In the genomic region with DNA sequence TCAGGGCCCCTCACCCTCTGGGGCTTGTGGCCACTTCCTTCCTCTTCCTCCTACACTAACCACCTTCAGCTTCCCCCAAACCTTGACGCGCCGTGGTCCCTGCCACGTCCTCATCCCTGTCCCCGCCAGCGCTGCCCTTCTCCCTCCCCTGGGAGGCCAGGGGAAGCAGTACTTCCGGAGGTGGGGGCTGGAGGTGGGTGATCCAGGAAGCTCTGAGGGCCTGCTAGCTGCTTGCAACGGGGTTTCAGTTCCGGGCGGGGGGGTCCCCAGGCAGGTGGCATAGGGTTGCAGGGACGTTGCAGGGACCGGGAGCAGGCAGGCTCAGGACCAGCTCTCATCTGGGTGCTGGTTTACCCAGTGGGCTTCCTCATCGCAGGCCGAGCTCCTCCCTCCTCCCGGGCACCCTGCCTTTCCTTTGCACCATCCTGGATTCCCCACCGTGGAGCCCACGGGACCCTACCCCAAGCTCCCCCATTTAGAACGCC, we compare ENCODE assay signal across 8 cellular contexts.
DNase-seq lines count a peak whose midpoint lies in the region; ATAC-seq and TF ChIP-seq lines count a peak whose summit lies in the region.

No MANE protein-coding gene starts in this region.

- peak overlapping the region; percentile 84 for H3K27ac Mint-ChIP-seq in activated naive CD4-positive, alpha-beta T cell treated with anti-CD3 and anti-CD28 coated beads for 36 hours

- no peaks in the 10 kb centered on the region for H3K27me3 Mint-ChIP-seq in activated naive CD4-positive, alpha-beta T cell treated with anti-CD3 and anti-CD28 coated beads for 36 hours (ENCODE audit: low read depth)

- peak; percentile 61 for TF ChIP-seq POLR2A in GM18505 (IDR thresholded peaks at IDR 0.05; ENCODE audit: borderline replicate concordance, extremely low read depth, insufficient read depth, insufficient read length)

- H3K36me3 Mint-ChIP-seq in activated naive CD4-positive, alpha-beta T cell treated with anti-CD3 and anti-CD28 coated beads for 36 hours (ENCODE audit: low read depth), result no peaks in the 10 kb centered on the region

- ATAC-seq in GM18505 (IDR thresholded peaks at IDR 0.05; ENCODE audit: unreplicated experiment), result no peak
- ATAC-seq in HG02642 (IDR thresholded peaks at IDR 0.05; ENCODE audit: poor library complexity, unreplicated experiment), result no peak
- no peak for ATAC-seq in HG03159 (IDR thresholded peaks at IDR 0.05; ENCODE audit: unreplicated experiment)

- H3K4me3 Mint-ChIP-seq in activated naive CD4-positive, alpha-beta T cell treated with anti-CD3 and anti-CD28 coated beads for 36 hours, result peak overlapping the region; percentile 61

- intact Hi-C loops in activated naive CD4-positive, alpha-beta T cell treated with anti-CD3 and anti-CD28 coated beads for 36 hours (cut with micrococcal nuclease), result loop anchor here (2.0 to 10.0 kb wide), 2 partner anchors 329 to 691 kb away; no protein-coding TSS in a partner anchor

- peaks cover 10% of the 10 kb centered on the region for H3K9me3 Mint-ChIP-seq in activated naive CD4-positive, alpha-beta T cell treated with anti-CD3 and anti-CD28 coated beads for 36 hours

- H3K4me1 Mint-ChIP-seq in activated naive CD4-positive, alpha-beta T cell treated with anti-CD3 and anti-CD28 coated beads for 36 hours (ENCODE audit: low read depth), result peaks cover 47% of the 10 kb centered on the region

- CTCF ChIA-PET in activated naive CD4-positive, alpha-beta T cell treated with anti-CD3 and anti-CD28 coated beads for 36 hours (lab: Charles Lee), result interaction anchor here (0.7 to 1.6 kb wide), 4 partner anchors 14 to 47 kb away, joined by 3 to 7 read pairs (median 3); no protein-coding TSS in a partner anchor

- DNase-seq in NOMO-1 treated with DMSO at 0.1 percent for 48 hours (lab: John Stamatoyannopoulos, UW; ENCODE audit: unreplicated experiment) (peak; percentile 68), NCI-H526 (lab: John Stamatoyannopoulos, UW) (no peak), NCI-H2196 treated with DMSO at 0.1 percent for 48 hours (lab: John Stamatoyannopoulos, UW; ENCODE audit: unreplicated experiment) (no peak)
- DNase-seq in activated naive CD4-positive, alpha-beta T cell treated with anti-CD3 and anti-CD28 coated beads for 36 hours, result peak; percentile 85
- peak in 2 of 3 donors; percentile 27 to 48 for DNase-seq in stimulated activated CD4-positive, alpha-beta T cell treated with anti-CD3 and anti-CD28 coated beads, Interleukin-12 subunit alpha, Interleukin-12 subunit beta, amount 100 ng/mL, for 48 hours (ENCODE audit: low read depth in 2 of 3, low spot score in 1 of 3)

Comparison
In these comparisons a context has a peak if more than half of its experiments do, and no peak if none do; other contexts are left out.
1. DNase-seq: peak in NOMO-1 treated with DMSO at 0.1 percent for 48 hours (single experiment), activated naive CD4-positive, alpha-beta T cell treated with anti-CD3 and anti-CD28 coated beads for 36 hours (single experiment) and stimulated activated CD4-positive, alpha-beta T cell treated with anti-CD3 and anti-CD28 coated beads, Interleukin-12 subunit alpha, Interleukin-12 subunit beta, amount 100 ng/mL, for 48 hours (2 of 3); none in NCI-H526 (0 of 2) and NCI-H2196 treated with DMSO at 0.1 percent for 48 hours (single experiment).